26 cellular contexts compared by ENCODE assay signal in genomic region chr3:111785034-111785433, GRCh38.
"Had no signal": no experiment of that assay in that cellular context is flagged by ENCODE, and none has a peak within 500 bp of the region (broad histone marks: within the 10 kb centered on the region; RNA-seq: fewer than 3 reads in every experiment).

No MANE protein-coding gene starts in this region.

- H3K36me3 ChIP-seq: esophagus muscularis mucosa, left ventricle myocardium inferior, tibial nerve had no signal

- H3K79me2 ChIP-seq: hepatocyte had no signal

- H3K4me3 ChIP-seq: dorsolateral prefrontal cortex, esophagus muscularis mucosa, hepatocyte, left ventricle myocardium inferior, tibial nerve had no signal

- ATAC-seq: activated naive CD8-positive, alpha-beta T cell treated with anti-CD3 and anti-CD28 coated beads, Interleukin-2, amount 50 U/mL, for 24 hours; effector memory CD8-positive, alpha-beta T cell; natural killer cell; stimulated activated naive CD8-positive, alpha-beta T cell treated with anti-CD3 and anti-CD28 coated beads, Interleukin-15, Interleukin-2, amounts not matched to agents 100 U/mL and 50 U/mL, for 24 hours; T-helper 17 cell had no signal

- DNase-seq: activated B cell treated with CpG ODN at 0.5 μM for 24 hours; activated CD4-positive, alpha-beta memory T cell treated with anti-CD3 and anti-CD28 coated beads, Interleukin-2, amount 10 ng/mL, durations not matched to agents 7 days and 5 days; activated CD4-positive, alpha-beta T cell treated with anti-CD3 and anti-CD28 coated beads, Interleukin-2, amount 10 ng/mL, durations not matched to agents 24 days and 14 days; activated effector memory CD4-positive, alpha-beta T cell treated with anti-CD3 and anti-CD28 coated beads, Interleukin-2, amount 50 U/mL, for 16 hours; activated naive CD4-positive, alpha-beta T cell treated with anti-CD3 and anti-CD28 coated beads, Interleukin-2, amount 10 ng/mL, durations not matched to agents 7 days and 5 days; activated naive CD8-positive, alpha-beta T cell treated with anti-CD3 and anti-CD28 coated beads, Interleukin-2, amount 50 U/mL, for 24 hours; activated T-cell treated with anti-CD3 and anti-CD28 coated beads for 4 hours; aorta; dorsolateral prefrontal cortex; effector memory CD8-positive, alpha-beta T cell; foreskin fibroblast; immature natural killer cell; left ventricle myocardium inferior; mammary epithelial cell; midbrain; natural killer cell; retina; stimulated activated CD4-positive, alpha-beta T cell treated with anti-CD3 and anti-CD28 coated beads, Interleukin-12 subunit alpha, Interleukin-12 subunit beta, amount 100 ng/mL, for 4 hours; stimulated activated CD4-positive, alpha-beta T cell treated with anti-CD3 and anti-CD28 coated beads, Interleukin-4, amount 100 ng/mL, for 4 hours; stimulated activated naive CD8-positive, alpha-beta T cell treated with anti-CD3 and anti-CD28 coated beads, Interleukin-15, Interleukin-2, amounts not matched to agents 100 U/mL and 50 U/mL, for 24 hours; substantia nigra; SW 1271; T-helper 17 cell had no signal

- H3K9me3 ChIP-seq: esophagus muscularis mucosa, left ventricle myocardium inferior, tibial nerve had no signal

- H3K27me3 ChIP-seq: dorsolateral prefrontal cortex, esophagus muscularis mucosa, hepatocyte, tibial nerve had no signal

- H3K27ac ChIP-seq: dorsolateral prefrontal cortex, hepatocyte had no signal

- H3K4me2 ChIP-seq: hepatocyte had no signal

- H2AFZ ChIP-seq: hepatocyte had no signal
